8 cellular contexts compared by ENCODE assay signal in the genomic region with DNA sequence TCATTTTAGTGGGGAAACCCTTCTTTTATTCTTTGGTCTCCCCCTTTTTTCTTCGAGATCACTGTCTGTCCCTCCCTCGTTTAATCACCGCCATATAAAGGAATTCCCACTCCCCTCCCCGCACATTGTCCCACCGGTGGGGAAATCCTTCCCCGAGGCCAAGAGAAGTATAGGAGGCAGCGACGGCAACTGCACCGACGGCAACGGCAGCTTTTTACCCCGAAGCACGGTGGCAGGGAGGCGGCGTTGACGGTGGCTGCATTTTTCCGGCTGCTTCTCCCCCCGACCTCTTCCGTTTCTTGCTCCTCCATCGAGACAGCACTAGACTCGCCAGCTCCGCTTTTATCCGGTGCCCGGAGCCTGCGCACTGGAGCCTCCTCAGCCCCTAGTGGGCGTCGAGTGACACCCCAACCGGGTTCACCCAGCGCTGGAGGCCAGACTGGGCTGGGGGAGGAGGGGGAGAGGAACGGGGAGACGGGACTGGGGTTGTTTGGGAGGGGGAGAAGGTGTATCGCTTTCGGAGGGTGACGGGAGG. TPM values are rescaled to one million over a fixed set of nuclear protein-coding genes. Genes with fewer than 3 reads are reported as not detected.
DNase-seq lines count a peak whose midpoint lies in the region; ATAC-seq and TF ChIP-seq lines count a peak whose summit lies in the region.

No MANE protein-coding gene starts in this region.

- H3K36me3 ChIP-seq in CD4-positive, CD25-positive, alpha-beta regulatory T cell (ENCODE audit: control insufficient read depth, insufficient read depth, low read length): no peaks in the 10 kb centered on the region

- H3K9me3 Mint-ChIP-seq in CD4-positive, CD25-positive, alpha-beta regulatory T cell: peaks cover 0 to 8% (median 0%) of the 10 kb centered on the region in 7 donors
- no peaks in the 10 kb centered on the region for H3K9me3 Mint-ChIP-seq in activated CD8-positive, alpha-beta T cell treated with anti-CD3 and anti-CD28 coated beads for 36 hours

- intact Hi-C loops in activated CD8-positive, alpha-beta T cell treated with anti-CD3 and anti-CD28 coated beads for 36 hours (cut with micrococcal nuclease): no loop called here

- H3K36me3 Mint-ChIP-seq in CD4-positive, CD25-positive, alpha-beta regulatory T cell: peaks cover 13% of the 10 kb centered on the region
- H3K36me3 Mint-ChIP-seq in activated CD8-positive, alpha-beta T cell treated with anti-CD3 and anti-CD28 coated beads for 36 hours (ENCODE audit: low read depth): peaks cover 81% of the 10 kb centered on the region

- ATAC-seq in CD4-positive, CD25-positive, alpha-beta regulatory T cell (ENCODE audit: low read depth in 2 of 2): peak; percentile 64 to 66
- peak; percentile 32 for ATAC-seq in GM19372 (IDR thresholded peaks at IDR 0.05; ENCODE audit: low read depth, unreplicated experiment)
- ATAC-seq in HG03571 (IDR thresholded peaks at IDR 0.05; ENCODE audit: unreplicated experiment): peak; percentile 35
- ATAC-seq in activated CD8-positive, alpha-beta T cell treated with anti-CD3 and anti-CD28 coated beads for 36 hours: peak; percentile 58

- POLR2A ChIA-PET in activated CD8-positive, alpha-beta T cell treated with anti-CD3 and anti-CD28 coated beads for 36 hours (lab: Charles Lee): interaction anchor here (0.6 to 10.1 kb wide), 14 partner anchors 7 to 518 kb away, joined by 3 to 186 read pairs (median 6); a partner anchor contains a TSS

- peak overlapping the region; percentile 100 for H3K27ac Mint-ChIP-seq in CD4-positive, CD25-positive, alpha-beta regulatory T cell
- H3K27ac Mint-ChIP-seq in activated CD8-positive, alpha-beta T cell treated with anti-CD3 and anti-CD28 coated beads for 36 hours: peak overlapping the region; percentile 100

- peak overlapping the region; percentile 97 to 100 (median 98) for H3K4me3 Mint-ChIP-seq in CD4-positive, CD25-positive, alpha-beta regulatory T cell
- H3K4me3 Mint-ChIP-seq in activated CD8-positive, alpha-beta T cell treated with anti-CD3 and anti-CD28 coated beads for 36 hours: peak overlapping the region; percentile 100

- peak overlapping the region; percentile 97 for H3K4me3 ChIP-seq in CD4-positive, CD25-positive, alpha-beta regulatory T cell (ENCODE audit: low read depth, low read length)

- DNase-seq in CD4-positive, CD25-positive, alpha-beta regulatory T cell: peak; percentile 86 to 96 (median 96)
- peak; percentile 95 for DNase-seq in NCI-H82 (lab: John Stamatoyannopoulos, UW)
- peak; percentile 95 for DNase-seq in activated CD8-positive, alpha-beta T cell treated with anti-CD3 and anti-CD28 coated beads for 36 hours
- DNase-seq in effector CD4-positive, alpha-beta T cell: peak; percentile 91
- peak; percentile 98 for DNase-seq in medulla oblongata (ENCODE audit: extremely low spot score)
- peak; percentile 86 to 94 (median 92) for DNase-seq in stimulated activated CD4-positive, alpha-beta T cell treated with anti-CD3 and anti-CD28 coated beads, TNF-alpha, amount 100 ng/mL, for 48 hours (ENCODE audit: low read depth in 3 of 3)

- H3K27ac ChIP-seq in CD4-positive, CD25-positive, alpha-beta regulatory T cell (ENCODE audit: insufficient read depth, low read length, poor library complexity, severe bottlenecking): peak overlapping the region; percentile 100

- TF ChIP-seq CTCF in activated CD8-positive, alpha-beta T cell treated with anti-CD3 and anti-CD28 coated beads for 36 hours (IDR thresholded peaks at IDR 0.05): peak; percentile 38

- peaks cover 7 to 58% (median 32%) of the 10 kb centered on the region in 4 donors for H3K4me1 Mint-ChIP-seq in CD4-positive, CD25-positive, alpha-beta regulatory T cell
- peaks cover 14% of the 10 kb centered on the region for H3K4me1 Mint-ChIP-seq in activated CD8-positive, alpha-beta T cell treated with anti-CD3 and anti-CD28 coated beads for 36 hours (ENCODE audit: low read depth)

- peaks cover 61% of the 10 kb centered on the region for H3K4me1 ChIP-seq in CD4-positive, CD25-positive, alpha-beta regulatory T cell (ENCODE audit: control insufficient read depth, insufficient read depth, low read length, poor library complexity, severe bottlenecking)

- no peaks in the 10 kb centered on the region for H3K9me3 ChIP-seq in CD4-positive, CD25-positive, alpha-beta regulatory T cell (ENCODE audit: control insufficient read depth in 2 of 2, low read length in 2 of 2)

- H3K27me3 ChIP-seq in CD4-positive, CD25-positive, alpha-beta regulatory T cell (ENCODE audit: control insufficient read depth, insufficient read depth, low read length): no peaks in the 10 kb centered on the region

- CTCF ChIA-PET in activated CD8-positive, alpha-beta T cell treated with anti-CD3 and anti-CD28 coated beads for 36 hours (lab: Charles Lee): interaction anchor here (1.0 to 14.7 kb wide), 3 partner anchors 10 to 28 kb away, joined by 3 to 210 read pairs (median 3); no protein-coding TSS in a partner anchor

- H3K27me3 Mint-ChIP-seq in CD4-positive, CD25-positive, alpha-beta regulatory T cell: peaks cover 30% of the 10 kb centered on the region
- no peaks in the 10 kb centered on the region for H3K27me3 Mint-ChIP-seq in activated CD8-positive, alpha-beta T cell treated with anti-CD3 and anti-CD28 coated beads for 36 hours

RNA-seq across cellular contexts. Expression of a gene that starts 0.7 kb away (rescaled TPM):
- 360 TPM for total RNA-seq in CD4-positive, CD25-positive, alpha-beta regulatory T cell
- 100 to 1,000 TPM; 146 to 197 (median 177) TPM for polyA plus RNA-seq in CD4-positive, CD25-positive, alpha-beta regulatory T cell
- total RNA-seq in activated CD8-positive, alpha-beta T cell treated with anti-CD3 and anti-CD28 coated beads for 36 hours: 10 to 100 TPM; 94.7 to 98.4 TPM

Comparison
In these comparisons a context has a peak if more than half of its experiments do, and no peak if none do; other contexts are left out.
1. Peak in every context shown above with its lines: DNase-seq, ATAC-seq, H3K4me3 ChIP-seq and H3K27ac ChIP-seq.